Comparison of ENCODE assay signal across 7 cellular contexts in genomic region chr4:70840631-70841030, GRCh38. TPM values are rescaled to one million over a fixed set of nuclear protein-coding genes. Genes with fewer than 3 reads are reported as not detected.
A peak's percentile ranks its signal among the peaks of the same experiment; 100 is the strongest.
DNase-seq lines count a peak whose midpoint lies in the region; ATAC-seq, FAIRE-seq and TF ChIP-seq lines count a peak whose summit lies in the region.
"Not testable (repeated sequence)": the region's sequence is repeated elsewhere in the genome, so short reads cannot be mapped to it uniquely, and the experiment has no call there.

No MANE protein-coding gene starts in this region.

- not testable (repeated sequence) for DNase-seq in CD4-positive, alpha-beta T cell; RWPE1 (ENCODE audit: low spot score); activated T-helper 2 cell treated with anti-CD3 and anti-CD28 coated beads, Interferon-gamma antibody, Interleukin-2, Interleukin-4, amounts not matched to agents 10 μg/mL and 5 μg/mL and 100 μg/mL, durations not matched to agents 14 hours and 24 hours and 36 hours (ENCODE audit: low spot score); H1 (ENCODE audit: low read depth in 1 of 2, low spot score in 2 of 2); stimulated activated naive B cell treated with anti-CD40 and anti-IgM and Interleukin-4, amounts not matched to agents 10 μg/mL and 1 μg/mL and 100 μg/mL, for 72 hours
- peak; percentile 49 for DNase-seq in kidney
- DNase-seq in osteoblast (ENCODE audit: insufficient read length, low spot score, missing footprints) = peak; percentile 57

- not testable (repeated sequence) for H3K4ac ChIP-seq in H1 (replicated peaks; ENCODE audit: insufficient read length, low read depth, low read length)

- not testable (repeated sequence) for H2BK120ac ChIP-seq in H1 (replicated peaks; ENCODE audit: low read depth, low read length)

- H3K9me3 ChIP-seq in CD4-positive, alpha-beta T cell (ENCODE audit: control insufficient read depth, low read length); H1 (ENCODE audit: insufficient read depth in 2 of 2, low read depth in 1 of 2, low read length in 1 of 2); kidney (ENCODE audit: control insufficient read depth in 1 of 2, low read length in 2 of 2); osteoblast (ENCODE audit: low read depth, low read length): not testable (repeated sequence)

- intact Hi-C loops in CD4-positive, alpha-beta T cell (cut with DNase I, micrococcal nuclease) = loop anchor here (5.0 kb wide), 2 partner anchors 62 to 152 kb away; partner anchors contain the start of genes DCK (in 1 of the 2) and MOB1B (in 1 of the 2)
- intact Hi-C loops in activated T-helper 2 cell treated with anti-CD3 and anti-CD28 coated beads, Interferon-gamma antibody, Interleukin-2, Interleukin-4, amounts not matched to agents 10 μg/mL and 5 μg/mL and 100 μg/mL, durations not matched to agents 14 hours and 24 hours and 36 hours (cut with micrococcal nuclease); kidney (cut with DNase I): not testable (repeated sequence)

- not testable (repeated sequence) for ATAC-seq in CD4-positive, alpha-beta T cell (ENCODE audit: poor library complexity); stimulated activated naive B cell treated with anti-CD40 and anti-IgM and Interleukin-4, amounts not matched to agents 10 μg/mL and 1 μg/mL and 100 μg/mL, for 72 hours (replicated peaks)

- H3K9me3 Mint-ChIP-seq in CD4-positive, alpha-beta T cell; activated T-helper 2 cell treated with anti-CD3 and anti-CD28 coated beads, Interferon-gamma antibody, Interleukin-2, Interleukin-4, amounts not matched to agents 10 μg/mL and 5 μg/mL and 100 μg/mL, durations not matched to agents 14 hours and 24 hours and 36 hours; stimulated activated naive B cell treated with anti-CD40 and anti-IgM and Interleukin-4, amounts not matched to agents 10 μg/mL and 1 μg/mL and 100 μg/mL, for 72 hours: not testable (repeated sequence)

- H3K79me2 ChIP-seq in H1 (ENCODE audit: control insufficient read depth in 1 of 2, insufficient read depth in 2 of 2, low read length in 2 of 2) (peaks cover 26 to 37% of the 10 kb centered on the region in 2 experiments), osteoblast (ENCODE audit: insufficient read depth, low read length) (peaks cover 37% of the 10 kb centered on the region)

- not testable (repeated sequence) for H3K79me1 ChIP-seq in H1 (ENCODE audit: low read depth, low read length)

- H3K23ac ChIP-seq in H1 (ENCODE audit: insufficient read length) = not testable (repeated sequence)

- H2AFZ ChIP-seq in H1 (ENCODE audit: low read length); osteoblast (ENCODE audit: low read length): not testable (repeated sequence)

- peaks cover 16% of the 10 kb centered on the region for H3K36me3 Mint-ChIP-seq in CD4-positive, alpha-beta T cell (ENCODE audit: low read depth)
- H3K36me3 Mint-ChIP-seq in activated T-helper 2 cell treated with anti-CD3 and anti-CD28 coated beads, Interferon-gamma antibody, Interleukin-2, Interleukin-4, amounts not matched to agents 10 μg/mL and 5 μg/mL and 100 μg/mL, durations not matched to agents 14 hours and 24 hours and 36 hours (ENCODE audit: low read depth) = peaks cover 19% of the 10 kb centered on the region
- peaks cover 13 to 22% of the 10 kb centered on the region in 2 donors for H3K36me3 Mint-ChIP-seq in stimulated activated naive B cell treated with anti-CD40 and anti-IgM and Interleukin-4, amounts not matched to agents 10 μg/mL and 1 μg/mL and 100 μg/mL, for 72 hours

- H3K4me3 ChIP-seq in H1 (ENCODE audit: extremely low read depth in 1 of 4, insufficient read depth in 2 of 4, low read depth in 3 of 4, low read length in 4 of 4); kidney (ENCODE audit: low read length in 2 of 2); osteoblast (ENCODE audit: insufficient read depth, low read length): not testable (repeated sequence)

- H3K27me3 Mint-ChIP-seq in CD4-positive, alpha-beta T cell; activated T-helper 2 cell treated with anti-CD3 and anti-CD28 coated beads, Interferon-gamma antibody, Interleukin-2, Interleukin-4, amounts not matched to agents 10 μg/mL and 5 μg/mL and 100 μg/mL, durations not matched to agents 14 hours and 24 hours and 36 hours (ENCODE audit: low read depth); stimulated activated naive B cell treated with anti-CD40 and anti-IgM and Interleukin-4, amounts not matched to agents 10 μg/mL and 1 μg/mL and 100 μg/mL, for 72 hours: not testable (repeated sequence)

- not testable (repeated sequence) for H3K4me1 ChIP-seq in H1 (replicated peaks in 1 of 4; ENCODE audit: control insufficient read depth in 3 of 4, insufficient read depth in 4 of 4, low read length in 3 of 4); kidney (ENCODE audit: control insufficient read depth in 1 of 2, insufficient read depth in 1 of 2, low read depth in 1 of 2, low read length in 2 of 2); osteoblast (ENCODE audit: insufficient read depth, low read length)

- H2AK5ac ChIP-seq in H1 (ENCODE audit: low read depth, low read length) = not testable (repeated sequence)

- not testable (repeated sequence) for H2BK5ac ChIP-seq in H1 (ENCODE audit: low read depth, low read length)

- not testable (repeated sequence) for H3K14ac ChIP-seq in H1 (ENCODE audit: insufficient read length)

- not testable (repeated sequence) for TF ChIP-seq RAD21 in H1 (IDR thresholded peaks at IDR 0.05 in 1 of 2, conservative IDR thresholded peaks at IDR 0.05 in 1 of 2; ENCODE audit: low read depth in 2 of 2, low read length in 2 of 2)

- not testable (repeated sequence) for H2BK20ac ChIP-seq in H1 (ENCODE audit: low read length)

- not testable (repeated sequence) for TF ChIP-seq POLR2A in H1 (IDR thresholded peaks at IDR 0.05; ENCODE audit: control extremely low read depth in 1 of 2, low read depth in 2 of 2, low read length in 2 of 2)

- H4K8ac ChIP-seq in H1 (ENCODE audit: extremely low read depth, insufficient read depth, low read length) = not testable (repeated sequence)

- H3K27ac Mint-ChIP-seq in CD4-positive, alpha-beta T cell = peak overlapping the region; percentile 93
- H3K27ac Mint-ChIP-seq in activated T-helper 2 cell treated with anti-CD3 and anti-CD28 coated beads, Interferon-gamma antibody, Interleukin-2, Interleukin-4, amounts not matched to agents 10 μg/mL and 5 μg/mL and 100 μg/mL, durations not matched to agents 14 hours and 24 hours and 36 hours = peak overlapping the region; percentile 52
- peak overlapping the region; percentile 67 for H3K27ac Mint-ChIP-seq in stimulated activated naive B cell treated with anti-CD40 and anti-IgM and Interleukin-4, amounts not matched to agents 10 μg/mL and 1 μg/mL and 100 μg/mL, for 72 hours

- not testable (repeated sequence) for H4K91ac ChIP-seq in H1 (replicated peaks; ENCODE audit: insufficient read length, low read length)

- H3K23me2 ChIP-seq in H1 (ENCODE audit: low read depth, low read length) = not testable (repeated sequence)

- not testable (repeated sequence) for H3K27ac ChIP-seq in CD4-positive, alpha-beta T cell (ENCODE audit: low read depth, low read length); H1 (ENCODE audit: low read depth, low read length); kidney (ENCODE audit: low read depth in 2 of 2, low read length in 2 of 2); osteoblast (ENCODE audit: low read depth, low read length)
- H3K27ac ChIP-seq in RWPE1 = peak overlapping the region; percentile 44

- H4K5ac ChIP-seq in H1 (ENCODE audit: insufficient read length, low read depth, low read length) = not testable (repeated sequence)

- not testable (repeated sequence) for H3K18ac ChIP-seq in H1 (ENCODE audit: extremely low read depth, low read length)

- H2BK15ac ChIP-seq in H1 (ENCODE audit: low read length) = not testable (repeated sequence)

- POLR2A ChIA-PET in CD4-positive, alpha-beta T cell (lab: Charles Lee) = interaction anchor here (0.6 to 2.0 kb wide), 3 partner anchors 106 to 228 kb away, joined by 3 to 17 read pairs (median 3); partner anchors contain the start of gene DCK
- POLR2A ChIA-PET in RWPE1 (lab: Yijun Ruan, JAX; ENCODE audit: low non-redundant PET) = not testable (repeated sequence)
- POLR2A ChIA-PET in H1 (lab: Charles Lee; ENCODE audit: partially characterized antibody) = interaction anchor here (0.6 to 3.3 kb wide), 3 partner anchors 83 to 430 kb away, joined by 3 to 14 read pairs (median 3); no protein-coding TSS in a partner anchor

- H3K4me1 Mint-ChIP-seq in CD4-positive, alpha-beta T cell (ENCODE audit: low read depth) = peaks cover 34% of the 10 kb centered on the region
- peaks cover 43% of the 10 kb centered on the region for H3K4me1 Mint-ChIP-seq in activated T-helper 2 cell treated with anti-CD3 and anti-CD28 coated beads, Interferon-gamma antibody, Interleukin-2, Interleukin-4, amounts not matched to agents 10 μg/mL and 5 μg/mL and 100 μg/mL, durations not matched to agents 14 hours and 24 hours and 36 hours (ENCODE audit: low read depth)
- peaks cover 25 to 65% of the 10 kb centered on the region in 2 donors for H3K4me1 Mint-ChIP-seq in stimulated activated naive B cell treated with anti-CD40 and anti-IgM and Interleukin-4, amounts not matched to agents 10 μg/mL and 1 μg/mL and 100 μg/mL, for 72 hours

- 91% methylated on average over 16 of the region's 16 CpGs; no CpG with 5 or more reads in 1 of the 2 experiments for WGBS in H1 (ENCODE audit: extremely low coverage in 1 of 2, insufficient coverage in 1 of 2, insufficient read length in 1 of 2, insufficient replicate concordance in 2 of 2, low coverage in 1 of 2, low lambda C conversion rate in 2 of 2, missing lambda C conversion rate in 1 of 2), 2 experiments

- not testable (repeated sequence) for H3K56ac ChIP-seq in H1 (replicated peaks; ENCODE audit: insufficient read length, low read depth, low read length)

- H2BK12ac ChIP-seq in H1 (ENCODE audit: low read depth, low read length) = not testable (repeated sequence)

- H3K9ac ChIP-seq in H1 (replicated peaks in 1 of 4; ENCODE audit: extremely low read depth in 1 of 4, low read depth in 3 of 4, low read length in 3 of 4); kidney (ENCODE audit: low read length in 2 of 2): not testable (repeated sequence)

- H3K36me3 ChIP-seq in H1 (ENCODE audit: control insufficient read depth in 2 of 4, insufficient read depth in 4 of 4, low read length in 3 of 4); kidney (ENCODE audit: control insufficient read depth in 1 of 2, insufficient read depth in 2 of 2, low read length in 2 of 2); osteoblast (ENCODE audit: insufficient read depth, low read length): not testable (repeated sequence)

- not testable (repeated sequence) for TF ChIP-seq EP300 in H1 (IDR thresholded peaks at IDR 0.05; ENCODE audit: borderline replicate concordance in 1 of 2, low read depth in 2 of 2, low read length in 2 of 2)

- H3K4me3 Mint-ChIP-seq in CD4-positive, alpha-beta T cell = peak overlapping the region; percentile 81
- H3K4me3 Mint-ChIP-seq in activated T-helper 2 cell treated with anti-CD3 and anti-CD28 coated beads, Interferon-gamma antibody, Interleukin-2, Interleukin-4, amounts not matched to agents 10 μg/mL and 5 μg/mL and 100 μg/mL, durations not matched to agents 14 hours and 24 hours and 36 hours (ENCODE audit: low read depth) = not testable (repeated sequence)
- peak overlapping the region in 1 of 2 donors; percentile 11 for H3K4me3 Mint-ChIP-seq in stimulated activated naive B cell treated with anti-CD40 and anti-IgM and Interleukin-4, amounts not matched to agents 10 μg/mL and 1 μg/mL and 100 μg/mL, for 72 hours

- H3K4me2 ChIP-seq in H1 (ENCODE audit: insufficient read depth in 1 of 2, low read depth in 2 of 2, low read length in 2 of 2); osteoblast (ENCODE audit: insufficient read depth, low read length): not testable (repeated sequence)

- TF ChIP-seq CTCF in CD4-positive, alpha-beta T cell (IDR thresholded peaks at IDR 0.05); RWPE1 (conservative IDR thresholded peaks at IDR 0.05; ENCODE audit: low read depth); H1 (IDR thresholded peaks at IDR 0.05; ENCODE audit: control extremely low read depth in 1 of 3, insufficient read depth in 1 of 3, low read depth in 1 of 3, low read length in 3 of 3); kidney (IDR thresholded peaks at IDR 0.05; ENCODE audit: borderline replicate concordance, extremely low read depth, insufficient read depth); osteoblast (IDR thresholded peaks at IDR 0.05; ENCODE audit: extremely low read depth, low read depth, low read length): not testable (repeated sequence)

- CTCF ChIA-PET in CD4-positive, alpha-beta T cell (lab: Charles Lee); RWPE1 (lab: Yijun Ruan, JAX): not testable (repeated sequence)
- CTCF ChIA-PET in H1 (lab: Charles Lee; ENCODE audit: partially characterized antibody) = interaction anchor here (0.9 kb wide), 1 partner anchor 170 kb away, joined by 5 read pairs; no protein-coding TSS in a partner anchor

- not testable (repeated sequence) for FAIRE-seq in H1 (lab: Jason Lieb, UNC); kidney (lab: Jason Lieb, UNC)

- not testable (repeated sequence) for H3K27me3 ChIP-seq in CD4-positive, alpha-beta T cell (ENCODE audit: control insufficient read depth, insufficient read depth, low read length); H1 (replicated peaks in 1 of 4; ENCODE audit: control insufficient read depth in 3 of 4, extremely low read depth in 1 of 4, insufficient read depth in 3 of 4, low read length in 3 of 4); osteoblast (ENCODE audit: insufficient read depth, low read length)

- not testable (repeated sequence) for H4K20me1 ChIP-seq in H1 (replicated peaks in 1 of 2; ENCODE audit: control insufficient read depth in 1 of 2, insufficient read depth in 2 of 2, low read length in 2 of 2)
- H4K20me1 ChIP-seq in osteoblast (ENCODE audit: insufficient read depth, low read length) = peaks cover 29% of the 10 kb centered on the region

RNA-seq across cellular contexts. Expression of gene GRSF1, which starts 0.9 kb away (rescaled TPM):
- total RNA-seq in CD4-positive, alpha-beta T cell = 10 to 100 TPM; 32.7 to 34.1 TPM
- total RNA-seq in activated T-helper 2 cell treated with anti-CD3 and anti-CD28 coated beads, Interferon-gamma antibody, Interleukin-2, Interleukin-4, amounts not matched to agents 10 μg/mL and 5 μg/mL and 100 μg/mL, durations not matched to agents 14 hours and 24 hours and 36 hours = 120 and 121 TPM in 2 replicates
- total RNA-seq in H1 (2021; fragmentation: NEBNext Ultra II Directional; extraction: Animal tissue kit (Norgen Biotek cat#: 25700)) = 105 and 112 TPM in 2 replicates
- polyA plus RNA-seq in H1 (2011; rRNA removed) (25.7 and 44.3 TPM in 2 replicates), kidney (ENCODE audit: insufficient read depth, low read depth, low replicate concordance) (64.9 TPM)
- polyA plus RNA-seq in H1 (2011; cell fraction: cytosol; rRNA removed) = 44.5 TPM
- polyA plus RNA-seq in H1 (2011; cell fraction: nucleus; rRNA removed) = 16.9 TPM
- polyA plus RNA-seq in H1 (2012, experiment 1 of 2) = 65.2 to 92.6 TPM (median 77.3 TPM) in 4 replicates
- 15.8 TPM for polyA plus RNA-seq in H1 (2012, experiment 2 of 2)
- 56.8 TPM for polyA plus RNA-seq in H1 (2013, experiment 1 of 2)
- 63.2 TPM for polyA plus RNA-seq in H1 (2013, experiment 2 of 2)
- polyA minus RNA-seq in H1 (2011; rRNA and poly(A)+ RNA removed) = 53.6 and 56.2 TPM in 2 replicates
- polyA minus RNA-seq in H1 (2011; cell fraction: cytosol; rRNA and poly(A)+ RNA removed) = 41.6 TPM
- 22.9 TPM for polyA minus RNA-seq in H1 (2011; cell fraction: nucleus; rRNA and poly(A)+ RNA removed)
- total RNA-seq in kidney (56.6 TPM), osteoblast (78.1 and 79.3 TPM in 2 replicates)
